1 cellular context compared by ENCODE assay signal in genomic region chr1:14794136-14794768, GRCh38.
TF ChIP-seq lines count a peak whose summit lies in the region.

No MANE protein-coding gene starts in this region.

TF ChIP-seq in K562, 482 proteins besides CTCF, POLR2A, EP300 and RAD21:
- no peak for TF ChIP-seq ZBTB33 (CRISPR knock-in tag; IDR thresholded peaks at IDR 0.05)
- TF ChIP-seq ZNF384 (IDR thresholded peaks at IDR 0.05; ENCODE audit: low read depth, low read length), result no peak
- no peak for TF ChIP-seq JUND (IDR thresholded peaks at IDR 0.05; ENCODE audit: borderline replicate concordance, low read depth, low read length)
- TF ChIP-seq JUND (tag; IDR thresholded peaks at IDR 0.05; ENCODE audit: borderline replicate concordance, low read depth, low read length), result no peak
- no peak for TF ChIP-seq SETDB1 (IDR thresholded peaks at IDR 0.05; ENCODE audit: low read length)
- TF ChIP-seq SMARCA4 (IDR thresholded peaks at IDR 0.05), result no peak
- no peak for TF ChIP-seq LEF1 (IDR thresholded peaks at IDR 0.05)
- no peak for TF ChIP-seq FOXA3 (CRISPR knock-in tag; conservative IDR thresholded peaks at IDR 0.05 in 1 of 2, IDR thresholded peaks at IDR 0.05 in 1 of 2)
- TF ChIP-seq XRCC5 (IDR thresholded peaks at IDR 0.05; ENCODE audit: low read depth, low read length), result no peak
- TF ChIP-seq MAFG (tag; conservative IDR thresholded peaks at IDR 0.05), result no peak
